In the genomic region with DNA sequence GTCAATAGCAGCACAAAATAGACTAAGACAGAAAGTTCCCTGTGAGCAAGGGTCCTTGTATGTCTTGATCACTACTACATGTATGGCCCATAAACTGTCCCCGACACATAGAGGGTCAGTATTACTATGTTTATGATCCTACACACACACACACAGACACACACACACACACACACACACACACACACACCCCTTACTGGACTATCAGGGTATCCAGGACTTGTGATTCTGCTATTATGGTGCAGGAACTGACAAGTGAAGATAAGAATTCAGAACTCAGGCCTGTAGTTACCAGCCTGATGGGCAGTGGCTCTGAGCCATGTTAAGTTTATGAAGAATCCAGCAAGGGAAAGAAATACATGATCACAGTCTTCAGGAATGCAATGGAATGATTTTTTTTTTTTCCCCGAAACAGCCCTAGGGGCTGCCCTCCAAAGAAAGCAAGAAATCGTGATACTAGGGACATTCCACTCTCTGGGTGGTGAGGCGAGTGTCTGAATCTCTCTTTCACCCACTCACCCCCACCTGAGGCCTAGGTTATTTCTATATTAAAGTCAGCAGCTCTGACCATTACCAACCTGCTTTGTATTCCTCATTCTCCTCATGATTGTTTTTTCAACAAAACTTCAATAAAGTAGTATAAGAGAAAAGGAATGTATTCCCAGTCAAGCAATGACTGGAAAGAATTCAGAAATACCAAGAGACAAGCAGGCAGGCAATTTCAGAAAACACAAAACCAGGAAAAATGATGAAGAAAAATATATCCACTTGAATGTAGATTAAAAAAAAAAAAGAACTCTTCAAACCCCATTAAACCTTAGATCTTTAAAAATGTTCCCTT, we compare ENCODE assay signal across 13 cellular contexts.
DNase-seq lines count a peak whose midpoint lies in the region; ATAC-seq and TF ChIP-seq lines count a peak whose summit lies in the region.
"Had no signal": no experiment of that assay in that cellular context is flagged by ENCODE, and none has a peak within 500 bp of the region (broad histone marks: within the 10 kb centered on the region; RNA-seq: fewer than 3 reads in every experiment).

No MANE protein-coding gene starts in this region.

- ATAC-seq in GM21619 (IDR thresholded peaks at IDR 0.05; ENCODE audit: unreplicated experiment) (no peak), HG03469 (IDR thresholded peaks at IDR 0.05; ENCODE audit: unreplicated experiment) (no peak)

- H3K4me3 ChIP-seq in coronary artery = no peak overlapping the region
- H3K4me3 ChIP-seq in mesendoderm (ENCODE audit: low read length) = no peak overlapping the region
- H3K4me3 ChIP-seq: upper lobe of left lung had no signal

- no peak overlapping the region for H3K18ac ChIP-seq in mesendoderm (ENCODE audit: low read length)

- no peak overlapping the region for H3K9ac ChIP-seq in mesendoderm (ENCODE audit: low read length)

- no peak overlapping the region for H2BK15ac ChIP-seq in mesendoderm (replicated peaks; ENCODE audit: low read depth)

- no peaks in the 10 kb centered on the region for H3K79me2 ChIP-seq in mesendoderm (ENCODE audit: control insufficient read depth, insufficient read depth, low read length)

- no peak overlapping the region for H4K5ac ChIP-seq in mesendoderm (ENCODE audit: low read length)

- peak overlapping the region; percentile 50 to 80 for H3K27ac ChIP-seq in coronary artery
- no peak overlapping the region for H3K27ac ChIP-seq in mesendoderm (ENCODE audit: low read depth, low read length)
- H3K27ac ChIP-seq: neutrophil, upper lobe of left lung had no signal

- peak; percentile 52 for DNase-seq in AG08395 (ENCODE audit: low spot score)
- DNase-seq in M059J (ENCODE audit: low read depth) = peak; percentile 89
- no peak for DNase-seq in coronary artery (ENCODE audit: low spot score)
- DNase-seq in mesendoderm = peak; percentile 86
- DNase-seq in hypothalamus (lab: John Stamatoyannopoulos, UW) = no peak
- DNase-seq in activated gamma-delta T cell (lab: John Stamatoyannopoulos, UW) = no peak
- DNase-seq: activated effector memory CD4-positive, alpha-beta T cell treated with Interleukin-2 at 50 U/mL for 16 hours; CD4-positive, CD25-positive, alpha-beta regulatory T cell; KG1; upper lobe of left lung had no signal

- H2BK120ac ChIP-seq in mesendoderm (ENCODE audit: low read depth, low read length) = no peak overlapping the region

- no peak overlapping the region for H3K56ac ChIP-seq in mesendoderm (ENCODE audit: low read length)

- H4K8ac ChIP-seq in mesendoderm (ENCODE audit: low read depth, low read length) = no peak overlapping the region

- no peaks in the 10 kb centered on the region for H3K36me3 ChIP-seq in mesendoderm (ENCODE audit: control insufficient read depth, insufficient read depth, low read length)
- H3K36me3 ChIP-seq: neutrophil, upper lobe of left lung had no signal

- H2AK5ac ChIP-seq in mesendoderm (ENCODE audit: low read length) = no peak overlapping the region

- H3K79me1 ChIP-seq in mesendoderm (ENCODE audit: low read length) = no peaks in the 10 kb centered on the region

- no peak overlapping the region for H3K4me2 ChIP-seq in mesendoderm (ENCODE audit: low read length)

- no CpG with 5 or more reads among the region's 4 CpGs for WGBS in mesendoderm (ENCODE audit: extremely low coverage, insufficient coverage, low lambda C conversion rate)

- no peak overlapping the region for H3K23ac ChIP-seq in mesendoderm (ENCODE audit: low read length)

- no peaks in the 10 kb centered on the region for H3K27me3 ChIP-seq in mesendoderm (ENCODE audit: insufficient read depth, low read length, poor library complexity)
- H3K27me3 ChIP-seq: neutrophil, upper lobe of left lung had no signal

- H2BK5ac ChIP-seq in mesendoderm (ENCODE audit: low read length) = no peak overlapping the region

- no peak overlapping the region for H3K4ac ChIP-seq in mesendoderm (ENCODE audit: low read depth, low read length)

- no peak for TF ChIP-seq CTCF in coronary artery (IDR thresholded peaks at IDR 0.05)

- H3K4me1 ChIP-seq in mesendoderm (ENCODE audit: control insufficient read depth, low read depth, low read length) = no peaks in the 10 kb centered on the region
- H3K4me1 ChIP-seq: upper lobe of left lung had no signal

Comparison
In these comparisons a context has a peak if more than half of its experiments do, and no peak if none do; other contexts are left out.
1. DNase-seq: peak in AG08395 (single experiment), M059J (single experiment) and mesendoderm (single experiment); none in coronary artery (single experiment), hypothalamus (0 of 51) and activated gamma-delta T cell (single experiment).